In genomic region chr7:57427146-57427545, GRCh38 we compare ENCODE assay signal across 10 cellular contexts. TPM values are rescaled to one million over a fixed set of nuclear protein-coding genes. Genes with fewer than 3 reads are reported as not detected.
"Had no signal": no experiment of that assay in that cellular context is flagged by ENCODE, and none has a peak within 500 bp of the region (broad histone marks: within the 10 kb centered on the region; RNA-seq: fewer than 3 reads in every experiment).

No MANE protein-coding gene starts in this region.

- H3K27ac Mint-ChIP-seq: IgD-negative memory B cell had no signal

- H3K36me3 Mint-ChIP-seq: IgD-negative memory B cell had no signal

- H3K36me3 ChIP-seq: HAP-1 had no signal

- H3K4me3 ChIP-seq: GM23248, HAP-1 had no signal

- H3K27ac ChIP-seq: GM23248, HL-60 had no signal

- DNase-seq: GM23248, GOT3, H7, KBM-7 had no signal

- H3K4me1 ChIP-seq: HAP-1 had no signal

- H3K4me3 Mint-ChIP-seq: IgD-negative memory B cell had no signal

- H3K9me3 ChIP-seq: HAP-1 had no signal

- H3K4me1 Mint-ChIP-seq: IgD-negative memory B cell had no signal

- ATAC-seq: HCT116, HepG2 had no signal

RNA-seq across cellular contexts. Expression of gene ZNF716, which starts 22.8 kb away (rescaled TPM):
- total RNA-seq: GM23248, H7, HepG2, HT1080 had no signal
- polyA plus RNA-seq: GM23248, HepG2, IgD-negative memory B cell had no signal
